27 cellular contexts compared by ENCODE assay signal in the genomic region with DNA sequence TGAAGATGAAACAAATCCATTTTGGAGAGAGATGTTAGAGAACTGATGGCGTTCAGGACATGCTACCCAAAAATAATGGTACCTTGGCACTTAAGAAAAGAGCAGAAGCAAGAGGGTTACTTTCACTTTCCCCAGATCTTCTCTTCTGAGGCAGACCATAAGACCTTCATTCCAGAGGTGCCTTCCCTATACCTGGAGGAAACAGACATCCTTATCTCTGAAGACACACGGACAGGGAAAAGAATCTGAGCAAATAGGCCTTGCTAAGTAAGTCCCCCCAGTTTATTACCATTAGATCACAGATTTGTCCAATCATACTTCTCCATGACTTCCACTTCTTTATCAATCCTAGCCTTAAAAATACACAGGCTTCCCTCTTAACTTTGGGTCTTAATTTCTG. TPM values are rescaled to one million over a fixed set of nuclear protein-coding genes. Genes with fewer than 3 reads are reported as not detected.
A peak's percentile ranks its signal among the peaks of the same experiment; 100 is the strongest.
DNase-seq lines count a peak whose midpoint lies in the region; ATAC-seq, FAIRE-seq and TF ChIP-seq lines count a peak whose summit lies in the region.
"Had no signal": no experiment of that assay in that cellular context is flagged by ENCODE, and none has a peak within 500 bp of the region (broad histone marks: within the 10 kb centered on the region; RNA-seq: fewer than 3 reads in every experiment).

No MANE protein-coding gene starts in this region.

- peaks cover 14% of the 10 kb centered on the region for H3K4me1 Mint-ChIP-seq in MCF 10A (ENCODE audit: insufficient read depth, unreplicated experiment)

- H3K9me3 ChIP-seq in mammary epithelial cell (replicated peaks; ENCODE audit: insufficient read depth, low read length), result no peaks in the 10 kb centered on the region
- no peaks in the 10 kb centered on the region for H3K9me3 ChIP-seq in K562 (replicated peaks; ENCODE audit: control insufficient read depth, insufficient read depth, low read depth, low read length)
- H3K9me3 ChIP-seq: body of pancreas had no signal

- H3K79me2 ChIP-seq in mammary epithelial cell (ENCODE audit: insufficient read depth, low read length), result peaks cover 25% of the 10 kb centered on the region
- H3K79me2 ChIP-seq in K562 (ENCODE audit: control insufficient read depth, insufficient read depth, low read length), result peaks cover 26% of the 10 kb centered on the region

- H3K9me3 Mint-ChIP-seq in MCF 10A (ENCODE audit: unreplicated experiment), result no peaks in the 10 kb centered on the region
- H3K9me3 Mint-ChIP-seq: activated naive CD4-positive, alpha-beta T cell treated with anti-CD3 and anti-CD28 coated beads for 36 hours; nephron progenitor cell had no signal

- TF ChIP-seq CTCF in mammary epithelial cell (conservative IDR thresholded peaks at IDR 0.05 in 1 of 2, IDR thresholded peaks at IDR 0.05 in 1 of 2; ENCODE audit: extremely low read depth in 1 of 2, insufficient read depth in 1 of 2, low read depth in 1 of 2, low read length in 2 of 2) (no peak), MCF 10A (IDR thresholded peaks at IDR 0.05; ENCODE audit: unreplicated experiment) (no peak), K562 (IDR thresholded peaks at IDR 0.05 in 2 of 3, conservative IDR thresholded peaks at IDR 0.05 in 1 of 3; ENCODE audit: insufficient read depth in 2 of 3, low read depth in 1 of 3, low read length in 3 of 3) (no peak)

- in situ Hi-C loops in mammary epithelial cell (cut with MboI; ENCODE audit: low sequenced_read_pairs in 2 of 2), result loop anchor here in 1 of 2 donors (10.0 kb wide), 1 partner anchor 60 kb away; no protein-coding TSS in a partner anchor
- in situ Hi-C loops in K562 (cut with MboI), result no loop called here

- ATAC-seq in K562 (no peak), GM21529 (IDR thresholded peaks at IDR 0.05; ENCODE audit: unreplicated experiment) (no peak), GM21423 (IDR thresholded peaks at IDR 0.05; ENCODE audit: unreplicated experiment) (no peak)
- ATAC-seq: activated CD8-positive, alpha-beta T cell treated with anti-CD3 and anti-CD28 coated beads, Interleukin-2, amount 10 ng/mL, durations not matched to agents 7 days and 5 days; body of pancreas; left colon; stimulated activated naive CD8-positive, alpha-beta T cell treated with anti-CD3 and anti-CD28 coated beads, Interleukin-15, Interleukin-2, amounts not matched to agents 100 U/mL and 50 U/mL, for 24 hours had no signal

- CTCF ChIA-PET in mammary epithelial cell (lab: Charles Lee; ENCODE audit: low non-redundant PET) (no interaction called here), MCF 10A (lab: Yijun Ruan, JAX) (no interaction called here), K562 (lab: Yijun Ruan, JAX; ENCODE audit: low intra/inter-chr PET ratio) (no interaction called here)

- H3K27ac Mint-ChIP-seq in MCF 10A (ENCODE audit: low read depth, unreplicated experiment), result no peak overlapping the region
- H3K27ac Mint-ChIP-seq: activated CD8-positive, alpha-beta T cell treated with anti-CD3 and anti-CD28 coated beads, Interleukin-2, amount 10 ng/mL, durations not matched to agents 7 days and 5 days; activated naive CD4-positive, alpha-beta T cell treated with anti-CD3 and anti-CD28 coated beads for 36 hours; CD4-positive, alpha-beta memory T cell; nephron progenitor cell had no signal

- H3K4me1 ChIP-seq in mammary epithelial cell (ENCODE audit: insufficient read depth, low read length) (peaks cover 9% of the 10 kb centered on the region), K562 (replicated peaks in 1 of 2; ENCODE audit: control insufficient read depth in 2 of 2, insufficient read depth in 2 of 2, low read length in 2 of 2) (peaks cover 8 to 32% of the 10 kb centered on the region in 2 experiments; a peak in 4 of 5 replicates)

- 85% methylated on average over 2 of the region's 2 CpGs for WGBS in mammary epithelial cell (ENCODE audit: low coverage, missing lambda C conversion rate)
- WGBS in K562 (ENCODE audit: insufficient coverage, low coverage, missing lambda C conversion rate), result 14% methylated on average over 2 of the region's 2 CpGs

- H3K9ac ChIP-seq in mammary epithelial cell (ENCODE audit: insufficient read depth, low read length), result no peak overlapping the region
- H3K9ac ChIP-seq in K562 (ENCODE audit: insufficient read depth in 1 of 2, low read depth in 2 of 2, low read length in 2 of 2), result no peak overlapping the region

- no peak overlapping the region for H3K27ac ChIP-seq in mammary epithelial cell (ENCODE audit: insufficient read depth, low read depth, low read length)
- no peak overlapping the region for H3K27ac ChIP-seq in K562 (ENCODE audit: extremely low read depth, low read depth, low read length)
- H3K27ac ChIP-seq: body of pancreas had no signal

- H3K4me3 Mint-ChIP-seq in MCF 10A (ENCODE audit: unreplicated experiment), result no peak overlapping the region
- H3K4me3 Mint-ChIP-seq: activated CD8-positive, alpha-beta T cell treated with anti-CD3 and anti-CD28 coated beads, Interleukin-2, amount 10 ng/mL, durations not matched to agents 7 days and 5 days; activated naive CD4-positive, alpha-beta T cell treated with anti-CD3 and anti-CD28 coated beads for 36 hours had no signal

- H3K4me3 ChIP-seq in mammary epithelial cell (replicated peaks in 1 of 3; ENCODE audit: insufficient read depth in 1 of 3, low read depth in 2 of 3, low read length in 3 of 3) (no peak overlapping the region), K562 (no peak overlapping the region)
- H3K4me3 ChIP-seq: body of pancreas, dorsolateral prefrontal cortex, smooth muscle cell had no signal

- no peak for TF ChIP-seq RAD21 in K562 (CRISPR knock-in tag; conservative IDR thresholded peaks at IDR 0.05 in 1 of 2, IDR thresholded peaks at IDR 0.05 in 1 of 2)

- intact Hi-C loops in mammary epithelial cell (cut with micrococcal nuclease), result loop anchor here (5.0 kb wide), 1 partner anchor 37 kb away; no protein-coding TSS in a partner anchor
- intact Hi-C loops in MCF 10A (cut with micrococcal nuclease), result loop anchor here (5.0 kb wide), 2 partner anchors 42 to 73 kb away; no protein-coding TSS in a partner anchor
- intact Hi-C loops in K562 (cut with micrococcal nuclease), result loop anchor here (5.0 kb wide), 1 partner anchor 222 kb away; no protein-coding TSS in a partner anchor

- no peaks in the 10 kb centered on the region for H3K27me3 Mint-ChIP-seq in MCF 10A (ENCODE audit: insufficient read depth, unreplicated experiment)

- H3K27me3 ChIP-seq in mammary epithelial cell (ENCODE audit: insufficient read depth, low read length) (no peaks in the 10 kb centered on the region), K562 (ENCODE audit: control insufficient read depth in 2 of 2, insufficient read depth in 2 of 2, low read length in 2 of 2) (no peaks in the 10 kb centered on the region)

- peak; percentile 55 for FAIRE-seq in K562 (lab: Jason Lieb, UNC)
- FAIRE-seq: endometrium, GM19239, H54, urothelium cell line had no signal

- POLR2A ChIA-PET in MCF 10A (lab: Yijun Ruan, JAX), result interaction anchor here (0.5 to 1.0 kb wide), 2 partner anchors 19 to 107 kb away, joined by 3 read pairs; no protein-coding TSS in a partner anchor
- POLR2A ChIA-PET in K562 (lab: Yijun Ruan, JAX), result interaction anchor here (1.2 kb wide), 1 partner anchor 92 kb away, joined by 3 read pairs; a partner anchor contains a TSS

- no peaks in the 10 kb centered on the region for H3K36me3 Mint-ChIP-seq in MCF 10A (ENCODE audit: insufficient read depth, unreplicated experiment)

- dilution Hi-C loops in mammary epithelial cell (cut with HindIII; ENCODE audit: low sequenced_read_pairs), result no loop called here

- no peak for TF ChIP-seq EP300 in K562 (IDR thresholded peaks at IDR 0.05; ENCODE audit: low read length)

- H4K20me1 ChIP-seq in mammary epithelial cell (ENCODE audit: insufficient read depth, low read length) (no peaks in the 10 kb centered on the region), K562 (replicated peaks; ENCODE audit: control insufficient read depth, insufficient read depth, low read length) (no peaks in the 10 kb centered on the region)

- BruUV-seq in mammary epithelial cell (replicated peaks; lab: Mats Ljungman, UMichigan) (no TSS peak), MCF 10A (replicated peaks; lab: Mats Ljungman, UMichigan) (no TSS peak), K562 (replicated peaks; lab: Mats Ljungman, UMichigan) (no TSS peak)

- TF ChIP-seq POLR2A in K562 (conservative IDR thresholded peaks at IDR 0.05), result no peak

- peak overlapping the region; percentile 75 for H2AFZ ChIP-seq in mammary epithelial cell (ENCODE audit: low read depth, low read length)
- H2AFZ ChIP-seq in K562 (ENCODE audit: low read depth, low read length), result peak overlapping the region; percentile 41

- H3K4me2 ChIP-seq in mammary epithelial cell (ENCODE audit: insufficient read depth, low read depth, low read length) (peak overlapping the region; percentile 42), K562 (ENCODE audit: insufficient read depth, low read length) (peak overlapping the region; percentile 16; the same call in 1 of the 2 replicates)
- H3K4me2 ChIP-seq: smooth muscle cell had no signal

- no peaks in the 10 kb centered on the region for H3K9me1 ChIP-seq in K562 (ENCODE audit: control insufficient read depth, insufficient read depth, low read length)

- H3K36me3 ChIP-seq in mammary epithelial cell (ENCODE audit: insufficient read depth, low read length) (no peaks in the 10 kb centered on the region), K562 (ENCODE audit: control insufficient read depth, insufficient read depth, low read length) (no peaks in the 10 kb centered on the region)

- DNase-seq in mammary epithelial cell (no peak), MCF 10A (ENCODE audit: unreplicated experiment) (no peak), K562 (ENCODE audit: extremely low read depth in 1 of 4, low spot score in 3 of 4) (peak in 1 of 4 experiments; percentile 55), fibroblast of peridontal ligament (ENCODE audit: extremely low read depth) (peak; percentile 43), AG08396 (ENCODE audit: low spot score) (no peak), NCI-H226 (no peak)
- DNase-seq: activated CD8-positive, alpha-beta T cell treated with anti-CD3 and anti-CD28 coated beads, Interleukin-2, amount 10 ng/mL, durations not matched to agents 7 days and 5 days; activated naive CD4-positive, alpha-beta T cell treated with anti-CD3 and anti-CD28 coated beads for 36 hours; body of pancreas; CD4-positive, alpha-beta memory T cell; cerebellar nuclear complex; dorsolateral prefrontal cortex; hypothalamus; left colon; MV-4-11; NCI-H1436 treated with DMSO at 0.1 percent for 48 hours; NCI-H446; nephron progenitor cell; stimulated activated naive CD8-positive, alpha-beta T cell treated with anti-CD3 and anti-CD28 coated beads, Interleukin-15, Interleukin-2, amounts not matched to agents 100 U/mL and 50 U/mL, for 24 hours; T-helper 2 cell had no signal

RNA-seq across cellular contexts. Expression of a gene that starts 2.0 kb away (rescaled TPM):
- 10 to 100 TPM; 17.3 to 30.6 TPM for total RNA-seq in mammary epithelial cell
- 3.7 TPM for polyA plus RNA-seq in mammary epithelial cell
- polyA minus RNA-seq in mammary epithelial cell, result 7.7 TPM
- total RNA-seq in MCF 10A (2022), result 132 and 134 TPM in 2 replicates
- 4.9 and 13.3 TPM in 2 replicates for total RNA-seq in K562 (2011; cell fraction: chromatin; rRNA removed; ENCODE audit: low replicate concordance)
- 2.0 and 3.2 TPM in 2 replicates for total RNA-seq in K562 (2011; cell fraction: nucleolus; rRNA removed)
- 8.3 and 20.0 TPM in 2 replicates for total RNA-seq in K562 (2011; cell fraction: nucleoplasm; rRNA removed)
- total RNA-seq in K562 (2014; rRNA removed), result 5.1 and 7.2 TPM in 2 replicates
- total RNA-seq in K562 (2014; rRNA removed; fragmentation: Illumina TruSeq; extraction: Trizol), result 11.9 and 13.5 TPM in 2 replicates
- 9.1 and 10.8 TPM in 2 replicates for total RNA-seq in K562 (2015; rRNA removed; fragmentation: Illumina TruSeq; extraction: Trizol)
- 16.4 and 19.4 TPM in 2 replicates for total RNA-seq in K562 (2021)
- 7.9 and 15.1 TPM in 2 replicates for polyA plus RNA-seq in K562 (2011; rRNA removed)
- polyA plus RNA-seq in K562 (2011; cell fraction: cytosol; rRNA removed), result 2.6 and 4.0 TPM in 2 replicates
- polyA plus RNA-seq in K562 (2011; cell fraction: nucleus; rRNA removed), result 4.9 and 6.5 TPM in 2 replicates
- 6.8 and 7.1 TPM in 2 replicates for polyA plus RNA-seq in K562 (2012)
- 8.3 and 9.2 TPM in 2 replicates for polyA plus RNA-seq in K562 (2014; fragmentation: Illumina TruSeq; extraction: Trizol)
- 1 to 10 TPM; 2.5 to 2.6 TPM for polyA plus RNA-seq in K562 (2014; fragmentation: Nextera tagmentation; extraction: Ambion mirVana)
- polyA plus RNA-seq in K562 (2014; rRNA removed), result 7.8 and 8.1 TPM in 2 replicates
- polyA minus RNA-seq in K562 (2011; rRNA and poly(A)+ RNA removed), result 11.7 and 16.9 TPM in 2 replicates
- polyA minus RNA-seq in K562 (2011; cell fraction: cytosol; rRNA and poly(A)+ RNA removed), result 4.3 and 7.2 TPM in 2 replicates
- 5.8 and 9.7 TPM in 2 replicates for polyA minus RNA-seq in K562 (2011; cell fraction: nucleus; rRNA and poly(A)+ RNA removed)
- total RNA-seq: CD4-positive, alpha-beta memory T cell had no signal
- polyA plus RNA-seq: CD4-positive, alpha-beta memory T cell had no signal
